1 cellular context compared by ENCODE assay signal in genomic region chr5:133025804-133026663, GRCh38.
TF ChIP-seq lines count a peak whose summit lies in the region.

Gene ZCCHC10, minus strand, starts transcription at chr5:133026549. Its CDS starts 12 bp downstream, at chr5:133026537.

TF ChIP-seq in A549, 52 proteins besides CTCF, POLR2A, EP300 and RAD21 (continued from another document):
- TF ChIP-seq REST (IDR thresholded peaks at IDR 0.05): no peak
- 0 out of 2 replicates have a peak, but pooled peaks have one; percentile 23 for TF ChIP-seq E2F6 (IDR thresholded peaks at IDR 0.05; ENCODE audit: borderline replicate concordance, low read depth)
- no peak for TF ChIP-seq KDM1A (IDR thresholded peaks at IDR 0.05; ENCODE audit: low read depth)
- no peak for TF ChIP-seq CHD4 (IDR thresholded peaks at IDR 0.05; ENCODE audit: borderline replicate concordance)
- TF ChIP-seq PHF8 (IDR thresholded peaks at IDR 0.05; ENCODE audit: borderline replicate concordance, low read depth): peak; percentile 94
- TF ChIP-seq BHLHE40 (IDR thresholded peaks at IDR 0.05; ENCODE audit: low read depth, low read length): no peak; the same call in 1 of the 2 replicates
- no peak for TF ChIP-seq CHD2 (IDR thresholded peaks at IDR 0.05; ENCODE audit: low read length, partially characterized antibody)
- no peak for TF ChIP-seq CBX2 (IDR thresholded peaks at IDR 0.05; ENCODE audit: borderline replicate concordance, low read depth)
- no peak for TF ChIP-seq EHMT2 (IDR thresholded peaks at IDR 0.05; ENCODE audit: low read depth)
- TF ChIP-seq RCOR1 (IDR thresholded peaks at IDR 0.05; ENCODE audit: low read depth, low read length): no peak
- no peak for TF ChIP-seq SREBF2 (IDR thresholded peaks at IDR 0.05)
- no peak for TF ChIP-seq MAFK (IDR thresholded peaks at IDR 0.05; ENCODE audit: partially characterized antibody)
- TF ChIP-seq NR3C1 (IDR thresholded peaks at IDR 0.05): no peak
- no peak for TF ChIP-seq ESRRA (IDR thresholded peaks at IDR 0.05; ENCODE audit: borderline replicate concordance, low read length)
- TF ChIP-seq EHF (CRISPR knock-in tag; IDR thresholded peaks at IDR 0.05): no peak; the same call in 1 of the 2 replicates
- peak; percentile 64; the same call in 1 of the 2 replicates for TF ChIP-seq TFCP2L1 (CRISPR knock-in tag; IDR thresholded peaks at IDR 0.05)
- TF ChIP-seq CBX8 (IDR thresholded peaks at IDR 0.05): no peak
- no peak for TF ChIP-seq MAZ (IDR thresholded peaks at IDR 0.05; ENCODE audit: borderline replicate concordance, low read depth, low read length)
- no peak for TF ChIP-seq FOSB (CRISPR knock-in tag; IDR thresholded peaks at IDR 0.05)
- TF ChIP-seq KDM5A (IDR thresholded peaks at IDR 0.05): peak; percentile 92
- no peak for TF ChIP-seq HEYL (CRISPR knock-in tag; IDR thresholded peaks at IDR 0.05)
- no peak for TF ChIP-seq ZFP36 (IDR thresholded peaks at IDR 0.05; ENCODE audit: borderline replicate concordance, partially characterized antibody)
- TF ChIP-seq RFX5 (IDR thresholded peaks at IDR 0.05): no peak
- TF ChIP-seq, protein P1, sequence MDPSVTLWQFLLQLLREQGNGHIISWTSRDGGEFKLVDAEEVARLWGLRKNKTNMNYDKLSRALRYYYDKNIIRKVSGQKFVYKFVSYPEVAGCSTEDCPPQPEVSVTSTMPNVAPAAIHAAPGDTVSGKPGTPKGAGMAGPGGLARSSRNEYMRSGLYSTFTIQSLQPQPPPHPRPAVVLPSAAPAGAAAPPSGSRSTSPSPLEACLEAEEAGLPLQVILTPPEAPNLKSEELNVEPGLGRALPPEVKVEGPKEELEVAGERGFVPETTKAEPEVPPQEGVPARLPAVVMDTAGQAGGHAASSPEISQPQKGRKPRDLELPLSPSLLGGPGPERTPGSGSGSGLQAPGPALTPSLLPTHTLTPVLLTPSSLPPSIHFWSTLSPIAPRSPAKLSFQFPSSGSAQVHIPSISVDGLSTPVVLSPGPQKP (IDR thresholded peaks at IDR 0.05; ENCODE audit: low read depth, low read length): no peak
- no peak for TF ChIP-seq RARB (CRISPR knock-in tag; IDR thresholded peaks at IDR 0.05)
- no peak for TF ChIP-seq FOSL2 (IDR thresholded peaks at IDR 0.05)
- no peak for TF ChIP-seq FOSL2 (CRISPR knock-in tag; IDR thresholded peaks at IDR 0.05)
- no peak for TF ChIP-seq HOXA7 (CRISPR knock-in tag; IDR thresholded peaks at IDR 0.05)
- no peak for TF ChIP-seq CEBPB (IDR thresholded peaks at IDR 0.05)
- no peak for TF ChIP-seq JUNB (IDR thresholded peaks at IDR 0.05)
- TF ChIP-seq MYC (IDR thresholded peaks at IDR 0.05; ENCODE audit: borderline replicate concordance, low read length): no peak
- TF ChIP-seq TP53 (CRISPR knock-in tag; IDR thresholded peaks at IDR 0.05): no peak
- no peak for TF ChIP-seq POLR2AphosphoS2 (conservative IDR thresholded peaks at IDR 0.05; ENCODE audit: low read length)
- peak; percentile 50 to 89; a peak in 4 of 5 replicates for TF ChIP-seq JUN (IDR thresholded peaks at IDR 0.05)
- TF ChIP-seq, protein P2, sequence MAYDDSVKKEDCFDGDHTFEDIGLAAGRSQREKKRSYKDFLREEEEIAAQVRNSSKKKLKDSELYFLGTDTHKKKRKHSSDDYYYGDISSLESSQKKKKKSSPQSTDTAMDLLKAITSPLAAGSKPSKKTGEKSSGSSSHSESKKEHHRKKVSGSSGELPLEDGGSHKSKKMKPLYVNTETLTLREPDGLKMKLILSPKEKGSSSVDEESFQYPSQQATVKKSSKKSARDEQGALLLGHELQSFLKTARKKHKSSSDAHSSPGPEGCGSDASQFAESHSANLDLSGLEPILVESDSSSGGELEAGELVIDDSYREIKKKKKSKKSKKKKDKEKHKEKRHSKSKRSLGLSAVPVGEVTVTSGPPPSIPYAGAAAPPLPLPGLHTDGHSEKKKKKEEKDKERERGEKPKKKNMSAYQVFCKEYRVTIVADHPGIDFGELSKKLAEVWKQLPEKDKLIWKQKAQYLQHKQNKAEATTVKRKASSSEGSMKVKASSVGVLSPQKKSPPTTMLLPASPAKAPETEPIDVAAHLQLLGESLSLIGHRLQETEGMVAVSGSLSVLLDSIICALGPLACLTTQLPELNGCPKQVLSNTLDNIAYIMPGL (CRISPR knock-in tag; IDR thresholded peaks at IDR 0.05; ENCODE audit: borderline replicate concordance): no peak
- no peak for TF ChIP-seq SMC3 (IDR thresholded peaks at IDR 0.05)
